In the genomic region with DNA sequence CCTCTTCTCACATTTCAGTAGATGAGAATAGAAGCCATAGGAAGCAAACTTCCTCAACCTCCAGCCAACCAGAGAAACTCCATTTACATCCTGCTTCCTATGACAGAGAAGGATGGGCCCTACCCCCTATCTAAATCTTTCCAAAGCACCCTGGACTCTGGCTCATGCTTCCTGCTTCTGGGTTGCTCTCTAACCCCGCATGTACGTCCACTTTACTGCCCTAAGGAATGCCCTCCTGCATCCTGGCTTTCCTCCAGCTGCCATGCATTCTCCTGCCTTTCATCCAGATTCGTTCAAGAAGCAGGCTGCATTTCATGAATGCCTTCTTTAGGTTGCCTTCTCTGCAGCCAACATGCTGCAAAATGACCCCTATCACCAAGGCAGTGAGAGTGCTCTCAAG, we compare ENCODE assay signal across 1 cellular context.
TF ChIP-seq lines count a peak whose summit lies in the region.

No MANE protein-coding gene starts in this region.

TF ChIP-seq in GM23338, 12 proteins besides CTCF, POLR2A, EP300 and RAD21:
- no peak for TF ChIP-seq ETS1 (IDR thresholded peaks at IDR 0.05)
- TF ChIP-seq, protein P1, sequence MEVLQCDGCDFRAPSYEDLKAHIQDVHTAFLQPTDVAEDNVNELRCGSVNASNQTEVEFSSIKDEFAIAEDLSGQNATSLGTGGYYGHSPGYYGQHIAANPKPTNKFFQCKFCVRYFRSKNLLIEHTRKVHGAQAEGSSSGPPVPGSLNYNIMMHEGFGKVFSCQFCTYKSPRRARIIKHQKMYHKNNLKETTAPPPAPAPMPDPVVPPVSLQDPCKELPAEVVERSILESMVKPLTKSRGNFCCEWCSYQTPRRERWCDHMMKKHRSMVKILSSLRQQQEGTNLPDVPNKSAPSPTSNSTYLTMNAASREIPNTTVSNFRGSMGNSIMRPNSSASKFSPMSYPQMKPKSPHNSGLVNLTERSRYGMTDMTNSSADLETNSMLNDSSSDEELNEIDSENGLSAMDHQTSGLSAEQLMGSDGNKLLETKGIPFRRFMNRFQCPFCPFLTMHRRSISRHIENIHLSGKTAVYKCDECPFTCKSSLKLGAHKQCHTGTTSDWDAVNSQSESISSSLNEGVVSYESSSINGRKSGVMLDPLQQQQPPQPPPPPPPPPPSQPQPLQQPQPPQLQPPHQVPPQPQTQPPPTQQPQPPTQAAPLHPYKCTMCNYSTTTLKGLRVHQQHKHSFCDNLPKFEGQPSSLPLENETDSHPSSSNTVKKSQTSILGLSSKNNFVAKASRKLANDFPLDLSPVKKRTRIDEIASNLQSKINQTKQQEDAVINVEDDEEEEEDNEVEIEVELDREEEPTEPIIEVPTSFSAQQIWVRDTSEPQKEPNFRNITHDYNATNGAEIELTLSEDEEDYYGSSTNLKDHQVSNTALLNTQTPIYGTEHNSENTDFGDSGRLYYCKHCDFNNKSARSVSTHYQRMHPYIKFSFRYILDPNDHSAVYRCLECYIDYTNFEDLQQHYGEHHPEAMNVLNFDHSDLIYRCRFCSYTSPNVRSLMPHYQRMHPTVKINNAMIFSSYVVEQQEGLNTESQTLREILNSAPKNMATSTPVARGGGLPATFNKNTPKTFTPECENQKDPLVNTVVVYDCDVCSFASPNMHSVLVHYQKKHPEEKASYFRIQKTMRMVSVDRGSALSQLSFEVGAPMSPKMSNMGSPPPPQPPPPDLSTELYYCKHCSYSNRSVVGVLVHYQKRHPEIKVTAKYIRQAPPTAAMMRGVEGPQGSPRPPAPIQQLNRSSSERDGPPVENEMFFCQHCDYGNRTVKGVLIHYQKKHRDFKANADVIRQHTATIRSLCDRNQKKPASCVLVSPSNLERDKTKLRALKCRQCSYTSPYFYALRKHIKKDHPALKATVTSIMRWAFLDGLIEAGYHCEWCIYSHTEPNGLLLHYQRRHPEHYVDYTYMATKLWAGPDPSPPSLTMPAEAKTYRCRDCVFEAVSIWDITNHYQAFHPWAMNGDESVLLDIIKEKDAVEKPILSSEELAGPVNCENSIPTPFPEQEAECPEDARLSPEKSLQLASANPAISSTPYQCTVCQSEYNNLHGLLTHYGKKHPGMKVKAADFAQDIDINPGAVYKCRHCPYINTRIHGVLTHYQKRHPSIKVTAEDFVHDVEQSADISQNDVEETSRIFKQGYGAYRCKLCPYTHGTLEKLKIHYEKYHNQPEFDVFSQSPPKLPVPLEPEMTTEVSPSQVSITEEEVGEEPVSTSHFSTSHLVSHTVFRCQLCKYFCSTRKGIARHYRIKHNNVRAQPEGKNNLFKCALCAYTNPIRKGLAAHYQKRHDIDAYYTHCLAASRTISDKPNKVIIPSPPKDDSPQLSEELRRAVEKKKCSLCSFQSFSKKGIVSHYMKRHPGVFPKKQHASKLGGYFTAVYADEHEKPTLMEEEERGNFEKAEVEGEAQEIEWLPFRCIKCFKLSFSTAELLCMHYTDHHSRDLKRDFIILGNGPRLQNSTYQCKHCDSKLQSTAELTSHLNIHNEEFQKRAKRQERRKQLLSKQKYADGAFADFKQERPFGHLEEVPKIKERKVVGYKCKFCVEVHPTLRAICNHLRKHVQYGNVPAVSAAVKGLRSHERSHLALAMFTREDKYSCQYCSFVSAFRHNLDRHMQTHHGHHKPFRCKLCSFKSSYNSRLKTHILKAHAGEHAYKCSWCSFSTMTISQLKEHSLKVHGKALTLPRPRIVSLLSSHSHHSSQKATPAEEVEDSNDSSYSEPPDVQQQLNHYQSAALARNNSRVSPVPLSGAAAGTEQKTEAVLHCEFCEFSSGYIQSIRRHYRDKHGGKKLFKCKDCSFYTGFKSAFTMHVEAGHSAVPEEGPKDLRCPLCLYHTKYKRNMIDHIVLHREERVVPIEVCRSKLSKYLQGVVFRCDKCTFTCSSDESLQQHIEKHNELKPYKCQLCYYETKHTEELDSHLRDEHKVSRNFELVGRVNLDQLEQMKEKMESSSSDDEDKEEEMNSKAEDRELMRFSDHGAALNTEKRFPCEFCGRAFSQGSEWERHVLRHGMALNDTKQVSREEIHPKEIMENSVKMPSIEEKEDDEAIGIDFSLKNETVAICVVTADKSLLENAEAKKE (CRISPR knock-in tag; IDR thresholded peaks at IDR 0.05): no peak; the same call in 1 of the 2 replicates
- TF ChIP-seq STAT1 (IDR thresholded peaks at IDR 0.05; ENCODE audit: unreplicated experiment): no peak
- no peak for TF ChIP-seq EZH2phosphoT487 (IDR thresholded peaks at IDR 0.05; ENCODE audit: unreplicated experiment)
- TF ChIP-seq JUNB (IDR thresholded peaks at IDR 0.05; ENCODE audit: unreplicated experiment): no peak
- TF ChIP-seq ZNF331 (CRISPR knock-in tag; IDR thresholded peaks at IDR 0.05; ENCODE audit: low read depth): no peak
- TF ChIP-seq NANOG (IDR thresholded peaks at IDR 0.05; ENCODE audit: borderline replicate concordance): no peak
- TF ChIP-seq POLR2AphosphoS5 (IDR thresholded peaks at IDR 0.05; ENCODE audit: low read depth): no peak
- TF ChIP-seq ZNF114 (CRISPR knock-in tag; IDR thresholded peaks at IDR 0.05): no peak
